In genomic region chr4:136992032-136992431, GRCh38 we compare ENCODE assay signal across 1 cellular context.
TF ChIP-seq lines count a peak whose summit lies in the region.

No MANE protein-coding gene starts in this region.

TF ChIP-seq in H1, 55 proteins besides CTCF, POLR2A, EP300 and RAD21 (continued from another document):
- TF ChIP-seq CHD7 (IDR thresholded peaks at IDR 0.05; ENCODE audit: insufficient replicate concordance, low read length), result no peak
